In genomic region chr3:179455954-179456353, GRCh38 we compare ENCODE assay signal across 24 cellular contexts. TPM values are rescaled to one million over a fixed set of nuclear protein-coding genes. Genes with fewer than 3 reads are reported as not detected.
DNase-seq lines count a peak whose midpoint lies in the region; ATAC-seq, FAIRE-seq and TF ChIP-seq lines count a peak whose summit lies in the region.
"Had no signal": no experiment of that assay in that cellular context is flagged by ENCODE, and none has a peak within 500 bp of the region (broad histone marks: within the 10 kb centered on the region; RNA-seq: fewer than 3 reads in every experiment).

No MANE protein-coding gene starts in this region.

- ATAC-seq in K562 (no peak), GM21515 (IDR thresholded peaks at IDR 0.05; ENCODE audit: unreplicated experiment) (no peak)

- POLR2A ChIA-PET in K562 (lab: Yijun Ruan, JAX) = no interaction called here

- peaks cover 23% of the 10 kb centered on the region for H3K4me1 ChIP-seq in mammary epithelial cell (ENCODE audit: insufficient read depth, low read length)
- no peaks in the 10 kb centered on the region for H3K4me1 ChIP-seq in breast epithelium
- H3K4me1 ChIP-seq in K562 (replicated peaks in 1 of 2; ENCODE audit: control insufficient read depth in 2 of 2, insufficient read depth in 2 of 2, low read length in 2 of 2) = peaks cover 8 to 9% of the 10 kb centered on the region in 2 experiments; a peak in 4 of 5 replicates
- peaks cover 30% of the 10 kb centered on the region for H3K4me1 ChIP-seq in keratinocyte (ENCODE audit: control insufficient read depth, extremely low read depth, insufficient read depth, low read length)
- H3K4me1 ChIP-seq: BE2C had no signal

- no peaks in the 10 kb centered on the region for H3K9me3 ChIP-seq in mammary epithelial cell (replicated peaks; ENCODE audit: insufficient read depth, low read length)
- H3K9me3 ChIP-seq in breast epithelium = no peaks in the 10 kb centered on the region
- no peaks in the 10 kb centered on the region for H3K9me3 ChIP-seq in K562 (replicated peaks; ENCODE audit: control insufficient read depth, insufficient read depth, low read depth, low read length)
- H3K9me3 ChIP-seq in keratinocyte (ENCODE audit: control insufficient read depth, low read depth, low read length) = no peaks in the 10 kb centered on the region
- H3K9me3 ChIP-seq: BE2C had no signal

- H3K79me2 ChIP-seq in mammary epithelial cell (ENCODE audit: insufficient read depth, low read length) = peaks cover under 1% of the 10 kb centered on the region
- peaks cover under 1% of the 10 kb centered on the region; the same call in 1 of the 3 replicates for H3K79me2 ChIP-seq in K562 (ENCODE audit: control insufficient read depth, insufficient read depth, low read length)
- no peaks in the 10 kb centered on the region for H3K79me2 ChIP-seq in keratinocyte (ENCODE audit: control insufficient read depth, insufficient read depth, low read length)

- intact Hi-C loops in mammary epithelial cell (cut with micrococcal nuclease) = no loop called here
- intact Hi-C loops in breast epithelium (cut with DNase I; ENCODE audit: low total_unique reads) = no loop called here
- intact Hi-C loops in K562 (cut with micrococcal nuclease) = no loop called here

- H3K9ac ChIP-seq in mammary epithelial cell (ENCODE audit: insufficient read depth, low read length) (no peak overlapping the region), K562 (ENCODE audit: insufficient read depth in 1 of 2, low read depth in 2 of 2, low read length in 2 of 2) (no peak overlapping the region), keratinocyte (ENCODE audit: control insufficient read depth, extremely low read depth, insufficient read depth, low read length) (no peak overlapping the region)

- BruUV-seq in mammary epithelial cell (replicated peaks; lab: Mats Ljungman, UMichigan) (no TSS peak), K562 (replicated peaks; lab: Mats Ljungman, UMichigan) (no TSS peak)

- H3K9me1 ChIP-seq in K562 (ENCODE audit: control insufficient read depth, insufficient read depth, low read length) (no peaks in the 10 kb centered on the region), keratinocyte (ENCODE audit: control insufficient read depth, extremely low read depth, insufficient read depth, low read length) (no peaks in the 10 kb centered on the region)

- H3K27ac ChIP-seq in mammary epithelial cell (ENCODE audit: insufficient read depth, low read depth, low read length) (peak overlapping the region; percentile 31), breast epithelium (peak overlapping the region in 1 of 2 donors; percentile 20), K562 (ENCODE audit: extremely low read depth, low read depth, low read length) (no peak overlapping the region), keratinocyte (ENCODE audit: control insufficient read depth, insufficient read depth, low read length) (peak overlapping the region; percentile 50)
- H3K27ac ChIP-seq: HL-60, SJSA1 had no signal

- H2AFZ ChIP-seq in mammary epithelial cell (ENCODE audit: low read depth, low read length) = peak overlapping the region; percentile 66
- no peak overlapping the region for H2AFZ ChIP-seq in K562 (ENCODE audit: low read depth, low read length)
- peak overlapping the region; percentile 57 for H2AFZ ChIP-seq in keratinocyte (ENCODE audit: control insufficient read depth, low read length)

- CTCF ChIA-PET in mammary epithelial cell (lab: Charles Lee; ENCODE audit: low non-redundant PET) (no interaction called here), K562 (lab: Yijun Ruan, JAX; ENCODE audit: low intra/inter-chr PET ratio) (no interaction called here)

- no peak for TF ChIP-seq RAD21 in K562 (CRISPR knock-in tag; conservative IDR thresholded peaks at IDR 0.05 in 1 of 2, IDR thresholded peaks at IDR 0.05 in 1 of 2)

- H3K4me2 ChIP-seq in mammary epithelial cell (ENCODE audit: insufficient read depth, low read depth, low read length) (peak overlapping the region; percentile 64), K562 (ENCODE audit: insufficient read depth, low read length) (no peak overlapping the region), keratinocyte (ENCODE audit: control insufficient read depth, extremely low read depth, insufficient read depth, low read depth, low read length) (peak overlapping the region; percentile 77)

- dilution Hi-C loops in mammary epithelial cell (cut with HindIII; ENCODE audit: low sequenced_read_pairs) = no loop called here
- dilution Hi-C loops in keratinocyte (cut with MboI; ENCODE audit: extremely low pct_ligation_motif_present, low sequenced_read_pairs) = no loop called here

- DNase-seq in mammary epithelial cell = peak; percentile 35
- no peak for DNase-seq in breast epithelium (ENCODE audit: low spot score in 2 of 2)
- no peak for DNase-seq in K562 (ENCODE audit: extremely low read depth in 1 of 4, low spot score in 3 of 4)
- DNase-seq in keratinocyte (ENCODE audit: low read depth, low spot score) = no peak
- DNase-seq in retina = no peak
- DNase-seq in COR-L47 (lab: John Stamatoyannopoulos, UW) = no peak
- DNase-seq: 8988T, ACHN, BE2C, DMS153, DND-41, Karpas-422, NCI-H1092, NCI-H1417 treated with DMSO at 0.1 percent for 48 hours, NCI-H1694 treated with DMSO at 0.1 percent for 48 hours, NCI-H2081, NCI-H2227 treated with DMSO at 0.1 percent for 48 hours, NCI-H526 treated with DMSO at 0.1 percent for 48 hours, Right ventricle myocardium superior, RPMI8226 had no signal

- TF ChIP-seq POLR2A in breast epithelium (IDR thresholded peaks at IDR 0.05) (no peak), K562 (conservative IDR thresholded peaks at IDR 0.05) (no peak)

- no peaks in the 10 kb centered on the region for H3K27me3 ChIP-seq in mammary epithelial cell (ENCODE audit: insufficient read depth, low read length)
- H3K27me3 ChIP-seq in breast epithelium = no peaks in the 10 kb centered on the region
- peaks cover 16 to 28% of the 10 kb centered on the region in 2 experiments for H3K27me3 ChIP-seq in K562 (ENCODE audit: control insufficient read depth in 2 of 2, insufficient read depth in 2 of 2, low read length in 2 of 2)
- no peaks in the 10 kb centered on the region for H3K27me3 ChIP-seq in keratinocyte (ENCODE audit: control insufficient read depth, extremely low read depth, insufficient read depth, low read length)
- H3K27me3 ChIP-seq: BE2C, SJSA1 had no signal

- no peak for FAIRE-seq in K562 (lab: Jason Lieb, UNC)
- FAIRE-seq in keratinocyte (lab: Jason Lieb, UNC) = no peak
- FAIRE-seq: H1 had no signal

- no peak for TF ChIP-seq EP300 in K562 (IDR thresholded peaks at IDR 0.05; ENCODE audit: low read length)

- H3K36me3 ChIP-seq in mammary epithelial cell (ENCODE audit: insufficient read depth, low read length) = no peaks in the 10 kb centered on the region
- no peaks in the 10 kb centered on the region for H3K36me3 ChIP-seq in breast epithelium
- no peaks in the 10 kb centered on the region for H3K36me3 ChIP-seq in K562 (ENCODE audit: control insufficient read depth, insufficient read depth, low read length)
- no peaks in the 10 kb centered on the region for H3K36me3 ChIP-seq in keratinocyte (ENCODE audit: control insufficient read depth in 2 of 2, extremely low read depth in 1 of 2, insufficient read depth in 2 of 2, low read length in 2 of 2)
- H3K36me3 ChIP-seq: BE2C had no signal

- H4K20me1 ChIP-seq in mammary epithelial cell (ENCODE audit: insufficient read depth, low read length) (no peaks in the 10 kb centered on the region), K562 (replicated peaks; ENCODE audit: control insufficient read depth, insufficient read depth, low read length) (no peaks in the 10 kb centered on the region), keratinocyte (ENCODE audit: control insufficient read depth, extremely low read depth, insufficient read depth, low read length) (no peaks in the 10 kb centered on the region)

- WGBS in mammary epithelial cell (ENCODE audit: low coverage, missing lambda C conversion rate) = 21% methylated on average over 6 of the region's 6 CpGs
- WGBS in K562 (ENCODE audit: insufficient coverage, low coverage, missing lambda C conversion rate) = 5% methylated on average over 6 of the region's 6 CpGs

- H3K4me3 ChIP-seq in mammary epithelial cell (replicated peaks in 1 of 3; ENCODE audit: insufficient read depth in 1 of 3, low read depth in 2 of 3, low read length in 3 of 3) (no peak overlapping the region), breast epithelium (no peak overlapping the region), K562 (no peak overlapping the region), keratinocyte (ENCODE audit: control insufficient read depth in 2 of 3, extremely low read depth in 1 of 3, insufficient read depth in 2 of 3, low read depth in 1 of 3, low read length in 3 of 3) (peak overlapping the region in 1 of 3 experiments; percentile 18)
- H3K4me3 ChIP-seq: SJSA1 had no signal

- TF ChIP-seq CTCF in mammary epithelial cell (conservative IDR thresholded peaks at IDR 0.05 in 1 of 2, IDR thresholded peaks at IDR 0.05 in 1 of 2; ENCODE audit: extremely low read depth in 1 of 2, insufficient read depth in 1 of 2, low read depth in 1 of 2, low read length in 2 of 2) = no peak
- no peak for TF ChIP-seq CTCF in breast epithelium (IDR thresholded peaks at IDR 0.05)
- TF ChIP-seq CTCF in K562 (IDR thresholded peaks at IDR 0.05 in 2 of 3, conservative IDR thresholded peaks at IDR 0.05 in 1 of 3; ENCODE audit: insufficient read depth in 2 of 3, low read depth in 1 of 3, low read length in 3 of 3) = no peak
- TF ChIP-seq CTCF in keratinocyte (optimal IDR thresholded peaks at IDR 0.05 in 1 of 3, IDR thresholded peaks at IDR 0.05 in 1 of 3, conservative IDR thresholded peaks at IDR 0.05 in 1 of 3; ENCODE audit: extremely low read depth in 1 of 3, insufficient read depth in 2 of 3, low read length in 3 of 3) = no peak

- in situ Hi-C loops in mammary epithelial cell (cut with MboI; ENCODE audit: low sequenced_read_pairs in 2 of 2) (no loop called here), K562 (cut with MboI) (no loop called here)

RNA-seq across cellular contexts. Expression of gene GNB4, which starts 4.7 kb away (rescaled TPM):
- total RNA-seq in mammary epithelial cell (100 to 1,000 TPM in 1 of 2 donors, 10 to 100 TPM in 1; 52.3 to 201 TPM), breast epithelium (10 to 100 TPM; 23.8 to 38.7 (median 29.6) TPM), K562 (2014; rRNA removed) (18.3 and 20.0 TPM in 2 replicates), K562 (2014; rRNA removed; fragmentation: Illumina TruSeq; extraction: Trizol) (34.7 and 38.4 TPM in 2 replicates), K562 (2015; rRNA removed; fragmentation: Illumina TruSeq; extraction: Trizol) (24.8 and 26.2 TPM in 2 replicates), K562 (2021) (27.9 and 28.8 TPM in 2 replicates)
- polyA plus RNA-seq in mammary epithelial cell (35.7 TPM), K562 (2011; rRNA removed) (30.6 and 36.7 TPM in 2 replicates), K562 (2014; fragmentation: Illumina TruSeq; extraction: Trizol) (19.1 and 21.4 TPM in 2 replicates), K562 (2014; fragmentation: Nextera tagmentation; extraction: Ambion mirVana) (1 to 10 TPM; 6.8 to 7.2 TPM), K562 (2014; rRNA removed) (11.7 and 16.9 TPM in 2 replicates), keratinocyte (35.1 to 51.1 TPM (median 42.2 TPM) in 3 replicates)
- polyA minus RNA-seq in mammary epithelial cell (110 TPM), keratinocyte (37.8 to 129 TPM (median 83.8 TPM) in 3 replicates)
- total RNA-seq in K562 (2011; cell fraction: chromatin; rRNA removed; ENCODE audit: low replicate concordance) = 10.7 and 22.4 TPM in 2 replicates
- 4.8 and 8.7 TPM in 2 replicates for total RNA-seq in K562 (2011; cell fraction: nucleolus; rRNA removed)
- total RNA-seq in K562 (2011; cell fraction: nucleoplasm; rRNA removed) = 16.1 and 23.0 TPM in 2 replicates
- 8.2 and 23.4 TPM in 2 replicates for polyA plus RNA-seq in K562 (2011; cell fraction: cytosol; rRNA removed)
- polyA plus RNA-seq in K562 (2011; cell fraction: nucleus; rRNA removed) = 4.4 and 8.0 TPM in 2 replicates
- polyA plus RNA-seq in K562 (2012) = 9.1 and 12.8 TPM in 2 replicates
- 94.2 and 96.0 TPM in 2 replicates for polyA minus RNA-seq in K562 (2011; rRNA and poly(A)+ RNA removed)
- 26.3 and 32.2 TPM in 2 replicates for polyA minus RNA-seq in K562 (2011; cell fraction: cytosol; rRNA and poly(A)+ RNA removed)
- 6.1 and 12.0 TPM in 2 replicates for polyA minus RNA-seq in K562 (2011; cell fraction: nucleus; rRNA and poly(A)+ RNA removed)
- polyA plus RNA-seq in keratinocyte (2011; ENCODE audit: low read depth) = 5.9 TPM
- 28.0 and 54.4 TPM in 2 replicates for polyA plus RNA-seq in keratinocyte (2011; cell fraction: cytosol; rRNA removed)
- polyA plus RNA-seq in keratinocyte (2011; cell fraction: nucleus; rRNA removed) = 30.0 and 31.3 TPM in 2 replicates
- polyA plus RNA-seq in keratinocyte (2012; ENCODE audit: low replicate concordance) = 7.8 and 31.2 TPM in 2 replicates
- polyA minus RNA-seq in keratinocyte (2011; cell fraction: cytosol; rRNA and poly(A)+ RNA removed) = 34.7 TPM
- polyA minus RNA-seq in keratinocyte (2011; cell fraction: nucleus; rRNA and poly(A)+ RNA removed) = 28.5 and 65.6 TPM in 2 replicates
